In genomic region chrX:29852767-29853166, GRCh38 we compare ENCODE assay signal across 16 cellular contexts.
DNase-seq lines count a peak whose midpoint lies in the region; ATAC-seq, FAIRE-seq and TF ChIP-seq lines count a peak whose summit lies in the region.
"Had no signal": no experiment of that assay in that cellular context is flagged by ENCODE, and none has a peak within 500 bp of the region (broad histone marks: within the 10 kb centered on the region; RNA-seq: fewer than 3 reads in every experiment).

No MANE protein-coding gene starts in this region.

- FAIRE-seq in A549 (lab: Jason Lieb, UNC) (peak; percentile 89), pancreas (lab: Jason Lieb, UNC) (no peak)

- H3K4me3 ChIP-seq in A549: no peak overlapping the region
- H3K4me3 ChIP-seq in choroid plexus epithelial cell (ENCODE audit: low read depth, low read length): no peak overlapping the region
- no peak overlapping the region for H3K4me3 ChIP-seq in pancreas
- no peak overlapping the region for H3K4me3 ChIP-seq in suprapubic skin

- CTCF ChIA-PET in A549 (lab: Yijun Ruan, JAX): no interaction called here

- H3K27me3 ChIP-seq in pancreas (no peaks in the 10 kb centered on the region), suprapubic skin (no peaks in the 10 kb centered on the region)

- H3K27ac ChIP-seq in A549 (no peak overlapping the region), pancreas (no peak overlapping the region), suprapubic skin (no peak overlapping the region)
- H3K27ac ChIP-seq: C4-2B had no signal

- no peaks in the 10 kb centered on the region for H3K9me3 ChIP-seq in A549
- no peaks in the 10 kb centered on the region for H3K9me3 ChIP-seq in pancreas
- no peaks in the 10 kb centered on the region for H3K9me3 ChIP-seq in suprapubic skin

- no peak for ATAC-seq in A549
- no peak for ATAC-seq in HG02798 (IDR thresholded peaks at IDR 0.05; ENCODE audit: poor library complexity, unreplicated experiment)
- no peak for ATAC-seq in pancreas
- ATAC-seq: Right ventricle myocardium inferior had no signal

- no peaks in the 10 kb centered on the region for H3K36me3 ChIP-seq in pancreas
- no peaks in the 10 kb centered on the region for H3K36me3 ChIP-seq in suprapubic skin

- H3K4me2 ChIP-seq in A549: no peak overlapping the region

- TF ChIP-seq POLR2A in A549 (IDR thresholded peaks at IDR 0.05; ENCODE audit: low read length) (no peak), suprapubic skin (IDR thresholded peaks at IDR 0.05) (no peak)

- intact Hi-C loops in pancreas (cut with DNase I): no loop called here

- no peaks in the 10 kb centered on the region for H3K4me1 ChIP-seq in A549
- H3K4me1 ChIP-seq in pancreas: no peaks in the 10 kb centered on the region
- no peaks in the 10 kb centered on the region for H3K4me1 ChIP-seq in suprapubic skin

- DNase-seq in A549 (ENCODE audit: low read depth in 1 of 2, low spot score in 1 of 2): no peak
- DNase-seq in LHCN-M2 (ENCODE audit: low read depth): peak; percentile 19
- peak; percentile 54 for DNase-seq in choroid plexus epithelial cell (ENCODE audit: low read depth)
- peak; percentile 12 for DNase-seq in globus pallidus (ENCODE audit: low spot score)
- DNase-seq in stimulated activated naive CD4-positive, alpha-beta T cell treated with Interleukin-2 at 50 U/mL for 16 hours (lab: John Stamatoyannopoulos, UW): no peak
- no peak for DNase-seq in pancreas
- no peak for DNase-seq in suprapubic skin (ENCODE audit: low spot score in 2 of 2)
- DNase-seq: 8988T, DMS 273 treated with DMSO at 0.1 percent for 48 hours, Kasumi-1, NCI-H1417, NCI-H187 treated with DMSO at 0.1 percent for 48 hours, NCI-H446 treated with DMSO at 0.1 percent for 48 hours had no signal

- no peak for TF ChIP-seq RAD21 in A549 (conservative IDR thresholded peaks at IDR 0.05 in 1 of 2, IDR thresholded peaks at IDR 0.05 in 1 of 2)

- POLR2A ChIA-PET in A549 (lab: Yijun Ruan, JAX): no interaction called here

- TF ChIP-seq EP300 in A549 (IDR thresholded peaks at IDR 0.05): no peak
- no peak for TF ChIP-seq EP300 in suprapubic skin (IDR thresholded peaks at IDR 0.05)

- no peak for TF ChIP-seq CTCF in A549 (IDR thresholded peaks at IDR 0.05)
- TF ChIP-seq CTCF in choroid plexus epithelial cell (conservative IDR thresholded peaks at IDR 0.05; ENCODE audit: low read depth, low read length): no peak
- no peak for TF ChIP-seq CTCF in pancreas (IDR thresholded peaks at IDR 0.05)
- no peak for TF ChIP-seq CTCF in suprapubic skin (IDR thresholded peaks at IDR 0.05)

TF ChIP-seq in A549, 52 proteins besides CTCF, POLR2A, EP300 and RAD21:
- no peak for TF ChIP-seq CEBPB (IDR thresholded peaks at IDR 0.05)
- no peak for TF ChIP-seq MAX (IDR thresholded peaks at IDR 0.05)
- no peak for TF ChIP-seq ZNF302 (CRISPR knock-in tag; IDR thresholded peaks at IDR 0.05)
- TF ChIP-seq NFE2L2 (conservative IDR thresholded peaks at IDR 0.05; ENCODE audit: low read length): no peak
- no peak for TF ChIP-seq MAFK (IDR thresholded peaks at IDR 0.05; ENCODE audit: partially characterized antibody)
- no peak for TF ChIP-seq PHF8 (IDR thresholded peaks at IDR 0.05; ENCODE audit: borderline replicate concordance, low read depth)
- TF ChIP-seq CHD4 (IDR thresholded peaks at IDR 0.05; ENCODE audit: borderline replicate concordance): no peak
- TF ChIP-seq ESRRA (IDR thresholded peaks at IDR 0.05; ENCODE audit: borderline replicate concordance, low read length): no peak
- no peak for TF ChIP-seq HES2 (IDR thresholded peaks at IDR 0.05)
- no peak for TF ChIP-seq CBX8 (IDR thresholded peaks at IDR 0.05)
- no peak for TF ChIP-seq RARB (CRISPR knock-in tag; IDR thresholded peaks at IDR 0.05)
- TF ChIP-seq, protein P1, sequence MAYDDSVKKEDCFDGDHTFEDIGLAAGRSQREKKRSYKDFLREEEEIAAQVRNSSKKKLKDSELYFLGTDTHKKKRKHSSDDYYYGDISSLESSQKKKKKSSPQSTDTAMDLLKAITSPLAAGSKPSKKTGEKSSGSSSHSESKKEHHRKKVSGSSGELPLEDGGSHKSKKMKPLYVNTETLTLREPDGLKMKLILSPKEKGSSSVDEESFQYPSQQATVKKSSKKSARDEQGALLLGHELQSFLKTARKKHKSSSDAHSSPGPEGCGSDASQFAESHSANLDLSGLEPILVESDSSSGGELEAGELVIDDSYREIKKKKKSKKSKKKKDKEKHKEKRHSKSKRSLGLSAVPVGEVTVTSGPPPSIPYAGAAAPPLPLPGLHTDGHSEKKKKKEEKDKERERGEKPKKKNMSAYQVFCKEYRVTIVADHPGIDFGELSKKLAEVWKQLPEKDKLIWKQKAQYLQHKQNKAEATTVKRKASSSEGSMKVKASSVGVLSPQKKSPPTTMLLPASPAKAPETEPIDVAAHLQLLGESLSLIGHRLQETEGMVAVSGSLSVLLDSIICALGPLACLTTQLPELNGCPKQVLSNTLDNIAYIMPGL (CRISPR knock-in tag; IDR thresholded peaks at IDR 0.05; ENCODE audit: borderline replicate concordance): no peak
- TF ChIP-seq FOSL2 (IDR thresholded peaks at IDR 0.05): no peak
- no peak for TF ChIP-seq FOSL2 (CRISPR knock-in tag; IDR thresholded peaks at IDR 0.05)
- no peak for TF ChIP-seq ZC3H11A (IDR thresholded peaks at IDR 0.05)
- no peak for TF ChIP-seq POLR2AphosphoS2 (conservative IDR thresholded peaks at IDR 0.05; ENCODE audit: low read length)
- no peak for TF ChIP-seq CBX2 (IDR thresholded peaks at IDR 0.05; ENCODE audit: borderline replicate concordance, low read depth)
- no peak for TF ChIP-seq HOXB5 (CRISPR knock-in tag; IDR thresholded peaks at IDR 0.05)
- no peak for TF ChIP-seq JUNB (IDR thresholded peaks at IDR 0.05)

Comparison
In these comparisons a context has a peak if more than half of its experiments do, and no peak if none do; other contexts are left out.
1. DNase-seq: peak in LHCN-M2 (single experiment), choroid plexus epithelial cell (single experiment) and globus pallidus (single experiment); none in A549 (0 of 2), stimulated activated naive CD4-positive, alpha-beta T cell treated with Interleukin-2 at 50 U/mL for 16 hours (single experiment), pancreas (0 of 6) and suprapubic skin (0 of 2).